Comparison of ENCODE assay signal across 22 cellular contexts in genomic region chr19:12232961-12233360, GRCh38.
"Had no signal": no experiment of that assay in that cellular context is flagged by ENCODE, and none has a peak within 500 bp of the region (broad histone marks: within the 10 kb centered on the region; RNA-seq: fewer than 3 reads in every experiment).

No MANE protein-coding gene starts in this region.

- H3K27me3 Mint-ChIP-seq: IgD-negative memory B cell had no signal

- H3K4me1 Mint-ChIP-seq: IgD-negative memory B cell had no signal

- H3K36me3 ChIP-seq: SJSA1 had no signal

- H3K27me3 ChIP-seq: SJSA1 had no signal

- ATAC-seq: K562 had no signal

- H3K4me1 ChIP-seq: SJSA1 had no signal

- H3K4me3 ChIP-seq: K562, SJSA1, SK-N-MC had no signal

- H3K4me3 Mint-ChIP-seq: IgD-negative memory B cell had no signal

- H3K27ac ChIP-seq: HL-60, SJSA1, SK-N-MC had no signal

- DNase-seq: MV-4-11, NCI-H1048, NCI-H1105, NCI-H1417, NCI-H1436 treated with DMSO at 0.1 percent for 48 hours, NCI-H1694, NCI-H187 treated with DMSO at 0.1 percent for 48 hours, NCI-H2029 treated with DMSO at 0.1 percent for 48 hours, NCI-H2171 treated with DMSO at 0.1 percent for 48 hours, NCI-H345, NCI-H446 treated with DMSO at 0.1 percent for 48 hours, NCI-H510A treated with DMSO at 0.1 percent for 48 hours, NCI-H526, NCI-H774, Right ventricle myocardium superior, RPMI8226, SIG-M5 had no signal
